1 cellular context compared by ENCODE assay signal in genomic region chr2:231515603-231516002, GRCh38.
A peak's percentile ranks its signal among the peaks of the same experiment; 100 is the strongest.
TF ChIP-seq lines count a peak whose summit lies in the region.

No MANE protein-coding gene starts in this region.

TF ChIP-seq in K562, 482 proteins besides CTCF, POLR2A, EP300 and RAD21 (continued from another document):
- TF ChIP-seq ZNF282 (CRISPR knock-in tag; IDR thresholded peaks at IDR 0.05): no peak
- no peak for TF ChIP-seq SRSF3 (IDR thresholded peaks at IDR 0.05; ENCODE audit: insufficient read depth, low read length)
- TF ChIP-seq BDP1 (IDR thresholded peaks at IDR 0.05; ENCODE audit: insufficient read depth, insufficient read length): no peak
- TF ChIP-seq FOXJ3 (CRISPR knock-in tag; IDR thresholded peaks at IDR 0.05): no peak
- TF ChIP-seq, protein P1, sequence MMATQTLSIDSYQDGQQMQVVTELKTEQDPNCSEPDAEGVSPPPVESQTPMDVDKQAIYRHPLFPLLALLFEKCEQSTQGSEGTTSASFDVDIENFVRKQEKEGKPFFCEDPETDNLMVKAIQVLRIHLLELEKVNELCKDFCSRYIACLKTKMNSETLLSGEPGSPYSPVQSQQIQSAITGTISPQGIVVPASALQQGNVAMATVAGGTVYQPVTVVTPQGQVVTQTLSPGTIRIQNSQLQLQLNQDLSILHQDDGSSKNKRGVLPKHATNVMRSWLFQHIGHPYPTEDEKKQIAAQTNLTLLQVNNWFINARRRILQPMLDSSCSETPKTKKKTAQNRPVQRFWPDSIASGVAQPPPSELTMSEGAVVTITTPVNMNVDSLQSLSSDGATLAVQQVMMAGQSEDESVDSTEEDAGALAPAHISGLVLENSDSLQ (IDR thresholded peaks at IDR 0.05): peak; percentile 26; the same call in 1 of the 2 replicates
- no peak for TF ChIP-seq ID3 (CRISPR knock-in tag; IDR thresholded peaks at IDR 0.05)
- TF ChIP-seq ID3 (tag; IDR thresholded peaks at IDR 0.05): no peak
- TF ChIP-seq RCOR1 (IDR thresholded peaks at IDR 0.05; ENCODE audit: borderline replicate concordance in 1 of 2, low read depth in 2 of 2, low read length in 2 of 2): peak in 1 of 2 experiments; percentile 55; a peak in 1 of 4 replicates
- TF ChIP-seq GABPB1 (CRISPR knock-in tag; IDR thresholded peaks at IDR 0.05): no peak
- TF ChIP-seq ZNF830 (CRISPR knock-in tag; IDR thresholded peaks at IDR 0.05): no peak
- no peak for TF ChIP-seq RBM39 (optimal IDR thresholded peaks at IDR 0.05; ENCODE audit: low read depth, low read length)
- no peak for TF ChIP-seq DIDO1 (tag; IDR thresholded peaks at IDR 0.05; ENCODE audit: low read depth)
- no peak for TF ChIP-seq ESRRB (CRISPR knock-in tag; IDR thresholded peaks at IDR 0.05; ENCODE audit: borderline replicate concordance)
- TF ChIP-seq YY1 (IDR thresholded peaks at IDR 0.05; ENCODE audit: borderline replicate concordance in 1 of 3, control insufficient read depth in 1 of 3, extremely low read depth in 1 of 3, insufficient read depth in 3 of 3, insufficient read length in 1 of 3, insufficient replicate concordance in 2 of 3, low read depth in 1 of 3, low read length in 2 of 3): peak in 1 of 3 experiments; percentile 70
- TF ChIP-seq SMARCE1 (IDR thresholded peaks at IDR 0.05): no peak
- TF ChIP-seq, protein P2, sequence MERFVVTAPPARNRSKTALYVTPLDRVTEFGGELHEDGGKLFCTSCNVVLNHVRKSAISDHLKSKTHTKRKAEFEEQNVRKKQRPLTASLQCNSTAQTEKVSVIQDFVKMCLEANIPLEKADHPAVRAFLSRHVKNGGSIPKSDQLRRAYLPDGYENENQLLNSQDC (CRISPR knock-in tag; IDR thresholded peaks at IDR 0.05): no peak
- no peak for TF ChIP-seq ZNF77 (CRISPR knock-in tag; IDR thresholded peaks at IDR 0.05)
- no peak for TF ChIP-seq CBX3 (IDR thresholded peaks at IDR 0.05; ENCODE audit: borderline replicate concordance in 1 of 2, low read length in 2 of 2)
- TF ChIP-seq E2F4 (CRISPR knock-in tag; IDR thresholded peaks at IDR 0.05; ENCODE audit: low read depth): no peak
- no peak for TF ChIP-seq ZFP30 (CRISPR knock-in tag; IDR thresholded peaks at IDR 0.05; ENCODE audit: borderline replicate concordance)
- peak; percentile 43; the same call in 1 of the 2 replicates for TF ChIP-seq POLR2AphosphoS5 (IDR thresholded peaks at IDR 0.05; ENCODE audit: control insufficient read depth, insufficient read depth, low read depth, low read length)
